Comparison of ENCODE assay signal across 29 cellular contexts in genomic region chr18:62028715-62029114, GRCh38.
"Had no signal": no experiment of that assay in that cellular context is flagged by ENCODE, and none has a peak within 500 bp of the region (broad histone marks: within the 10 kb centered on the region; RNA-seq: fewer than 3 reads in every experiment).

No MANE protein-coding gene starts in this region.

- H3K79me2 ChIP-seq: parathyroid adenoma had no signal

- H3K36me3 Mint-ChIP-seq: naive thymus-derived CD4-positive, alpha-beta T cell; natural killer cell treated with Interleukin-12 subunit alpha and Interleukin-12 subunit beta and Interleukin-15 and Interleukin-18, amount 100 ng/mL, for 72 hours; stimulated activated effector memory CD8-positive, alpha-beta T cell treated with anti-CD3 and anti-CD28 coated beads, Interleukin-12 subunit alpha, Interleukin-12 subunit beta, amount 100 ng/mL, for 72 hours; stimulated activated naive B cell treated with anti-CD40 and anti-IgM and Interleukin-4, amounts not matched to agents 10 μg/mL and 1 μg/mL and 100 μg/mL, for 72 hours; type B pancreatic cell had no signal

- H3K4me1 ChIP-seq: parathyroid adenoma, prostate gland, right lobe of liver, stomach, thyroid gland, tibial nerve, upper lobe of right lung, uterus had no signal

- FAIRE-seq: small intestine had no signal

- H3K4me3 ChIP-seq: ovary, prostate gland, right lobe of liver, sigmoid colon, stomach, thoracic aorta, thyroid gland, tibial nerve, upper lobe of right lung, uterus had no signal

- H3K27ac ChIP-seq: ovary, parathyroid adenoma, prostate gland, right lobe of liver, sigmoid colon, stomach, thoracic aorta, thyroid gland, tibial nerve, upper lobe of right lung, uterus had no signal

- ATAC-seq: naive thymus-derived CD4-positive, alpha-beta T cell; natural killer cell treated with Interleukin-12 subunit alpha and Interleukin-12 subunit beta and Interleukin-15 and Interleukin-18, amount 100 ng/mL, for 72 hours; right lobe of liver; stimulated activated effector memory CD8-positive, alpha-beta T cell treated with anti-CD3 and anti-CD28 coated beads, Interleukin-12 subunit alpha, Interleukin-12 subunit beta, amount 100 ng/mL, for 72 hours; stimulated activated naive B cell treated with anti-CD40 and anti-IgM and Interleukin-4, amounts not matched to agents 10 μg/mL and 1 μg/mL and 100 μg/mL, for 72 hours; upper lobe of right lung had no signal

- H3K4me3 Mint-ChIP-seq: naive thymus-derived CD4-positive, alpha-beta T cell; natural killer cell treated with Interleukin-12 subunit alpha and Interleukin-12 subunit beta and Interleukin-15 and Interleukin-18, amount 100 ng/mL, for 72 hours; nephron progenitor cell; neural crest cell; stimulated activated effector memory CD8-positive, alpha-beta T cell treated with anti-CD3 and anti-CD28 coated beads, Interleukin-12 subunit alpha, Interleukin-12 subunit beta, amount 100 ng/mL, for 72 hours; stimulated activated naive B cell treated with anti-CD40 and anti-IgM and Interleukin-4, amounts not matched to agents 10 μg/mL and 1 μg/mL and 100 μg/mL, for 72 hours; stimulated activated naive CD8-positive, alpha-beta T cell treated with anti-CD3 and anti-CD28 coated beads, Interleukin-15, Interleukin-2, amounts not matched to agents 100 ng/mL and 50 ng/mL, for 24 hours; type B pancreatic cell had no signal

- H3K27ac Mint-ChIP-seq: natural killer cell treated with Interleukin-12 subunit alpha and Interleukin-12 subunit beta and Interleukin-15 and Interleukin-18, amount 100 ng/mL, for 72 hours; nephron progenitor cell; stimulated activated effector memory CD8-positive, alpha-beta T cell treated with anti-CD3 and anti-CD28 coated beads, Interleukin-12 subunit alpha, Interleukin-12 subunit beta, amount 100 ng/mL, for 72 hours; stimulated activated naive B cell treated with anti-CD40 and anti-IgM and Interleukin-4, amounts not matched to agents 10 μg/mL and 1 μg/mL and 100 μg/mL, for 72 hours; stimulated activated naive CD8-positive, alpha-beta T cell treated with anti-CD3 and anti-CD28 coated beads, Interleukin-15, Interleukin-2, amounts not matched to agents 100 ng/mL and 50 ng/mL, for 24 hours; type B pancreatic cell had no signal

- H3K9me3 ChIP-seq: ovary, prostate gland, right lobe of liver, sigmoid colon, stomach, thoracic aorta, thyroid gland, tibial nerve, upper lobe of right lung, uterus had no signal

- H3K9me3 Mint-ChIP-seq: natural killer cell treated with Interleukin-12 subunit alpha and Interleukin-12 subunit beta and Interleukin-15 and Interleukin-18, amount 100 ng/mL, for 72 hours; stimulated activated effector memory CD8-positive, alpha-beta T cell treated with anti-CD3 and anti-CD28 coated beads, Interleukin-12 subunit alpha, Interleukin-12 subunit beta, amount 100 ng/mL, for 72 hours; stimulated activated naive CD8-positive, alpha-beta T cell treated with anti-CD3 and anti-CD28 coated beads, Interleukin-15, Interleukin-2, amounts not matched to agents 100 ng/mL and 50 ng/mL, for 24 hours; type B pancreatic cell had no signal

- H3K9ac ChIP-seq: parathyroid adenoma had no signal

- DNase-seq: naive thymus-derived CD4-positive, alpha-beta T cell; nephron progenitor cell; occipital lobe; ovary; posterior cingulate gyrus; retina; right cardiac atrium; right lobe of liver; sigmoid colon; small intestine; stimulated activated CD4-positive, alpha-beta T cell treated with anti-CD3 and anti-CD28 coated beads, Interleukin-15, amount 100 ng/mL, for 24 hours; stimulated activated CD4-positive, alpha-beta T cell treated with anti-CD3 and anti-CD28 coated beads, Interleukin-2, amount 100 ng/mL, for 24 hours; stimulated activated CD4-positive, alpha-beta T cell treated with anti-CD3 and anti-CD28 coated beads, Interleukin-2, amount 100 ng/mL, for 48 hours; stimulated activated CD4-positive, alpha-beta T cell treated with anti-CD3 and anti-CD28 coated beads, Interleukin-4, amount 100 ng/mL, for 24 hours; stimulated activated naive B cell treated with anti-CD40 and anti-IgM and Interleukin-4, amounts not matched to agents 10 μg/mL and 1 μg/mL and 100 μg/mL, for 72 hours; stimulated activated naive CD4-positive, alpha-beta T cell treated with Interleukin-2 at 50 U/mL for 16 hours; stomach; thyroid gland; upper lobe of right lung; uterus had no signal

- H3K36me3 ChIP-seq: ovary, prostate gland, right lobe of liver, sigmoid colon, stomach, thoracic aorta, thyroid gland, tibial nerve, upper lobe of right lung, uterus had no signal

- H3K27me3 ChIP-seq: ovary, right lobe of liver, sigmoid colon, stomach, thyroid gland, tibial nerve, upper lobe of right lung, uterus had no signal

- H2AFZ ChIP-seq: parathyroid adenoma had no signal

- H3K4me1 Mint-ChIP-seq: stimulated activated effector memory CD8-positive, alpha-beta T cell treated with anti-CD3 and anti-CD28 coated beads, Interleukin-12 subunit alpha, Interleukin-12 subunit beta, amount 100 ng/mL, for 72 hours; stimulated activated naive B cell treated with anti-CD40 and anti-IgM and Interleukin-4, amounts not matched to agents 10 μg/mL and 1 μg/mL and 100 μg/mL, for 72 hours had no signal
